12 cellular contexts compared by ENCODE assay signal in genomic region chr16:66926171-66926570, GRCh38. TPM values are rescaled to one million over a fixed set of nuclear protein-coding genes. Genes with fewer than 3 reads are reported as not detected.
A peak's percentile ranks its signal among the peaks of the same experiment; 100 is the strongest.
DNase-seq lines count a peak whose midpoint lies in the region; ATAC-seq and TF ChIP-seq lines count a peak whose summit lies in the region.
"Had no signal": no experiment of that assay in that cellular context is flagged by ENCODE, and none has a peak within 500 bp of the region (broad histone marks: within the 10 kb centered on the region; RNA-seq: fewer than 3 reads in every experiment).

No MANE protein-coding gene starts in this region.

- peak; percentile 47 for DNase-seq in HK-2 (ENCODE audit: unreplicated experiment)
- no peak for DNase-seq in breast epithelium (ENCODE audit: low spot score in 2 of 2)
- DNase-seq in substantia nigra (lab: John Stamatoyannopoulos, UW), result peak in 29 of 49 donors; percentile 10 to 76 (median 40)
- DNase-seq in activated CD4-positive, alpha-beta T cell treated with anti-CD3 and anti-CD28 coated beads, Interleukin-2, amount 50 U/mL, for 1 hour, result no peak
- no peak for DNase-seq in T-helper 9 cell
- no peak for DNase-seq in activated CD4-positive, alpha-beta T cell treated with anti-CD3 and anti-CD28 coated beads for 1 hour
- DNase-seq: activated CD4-positive, alpha-beta T cell treated with anti-CD3 and anti-CD28 coated beads, Interleukin-2, amount 10 ng/mL, durations not matched to agents 7 days and 5 days; NCI-H1092 treated with DMSO at 0.1 percent for 48 hours; right lobe of liver had no signal

- H3K27ac ChIP-seq in breast epithelium (peak overlapping the region; percentile 17 to 74), layer of hippocampus (ENCODE audit: low read depth, low read length) (peak overlapping the region; percentile 71), substantia nigra (ENCODE audit: low read depth, low read length, poor library complexity, severe bottlenecking) (peak overlapping the region; percentile 14)
- H3K27ac ChIP-seq: right lobe of liver had no signal

- no peak for ATAC-seq in HG03039 (IDR thresholded peaks at IDR 0.05; ENCODE audit: unreplicated experiment)

- peaks cover 0 to 6% of the 10 kb centered on the region in 2 donors for H3K4me1 ChIP-seq in breast epithelium

- peak overlapping the region in 1 of 3 donors; percentile 1 for H3K4me3 ChIP-seq in breast epithelium

- H3K36me3 ChIP-seq in breast epithelium, result no peaks in the 10 kb centered on the region
- H3K36me3 ChIP-seq: brain microvascular endothelial cell, right lobe of liver had no signal

- no peak for TF ChIP-seq POLR2A in breast epithelium (IDR thresholded peaks at IDR 0.05)

- no peak for TF ChIP-seq CTCF in breast epithelium (IDR thresholded peaks at IDR 0.05)

- peaks cover 0 to 4% of the 10 kb centered on the region in 2 donors for H3K27me3 ChIP-seq in breast epithelium
- peaks cover 10% of the 10 kb centered on the region for H3K27me3 ChIP-seq in layer of hippocampus (ENCODE audit: control insufficient read depth, insufficient read depth, low read length)
- H3K27me3 ChIP-seq: right lobe of liver had no signal

- intact Hi-C loops in breast epithelium (cut with DNase I; ENCODE audit: low total_unique reads), result no loop called here

- H3K9me3 ChIP-seq in breast epithelium, result no peaks in the 10 kb centered on the region
- H3K9me3 ChIP-seq: right lobe of liver had no signal

RNA-seq across cellular contexts. Expression of gene RRAD, which starts 0.8 kb away (rescaled TPM):
- 10 to 100 TPM in 1 of 3 donors, 1 to 10 TPM in 2; 7.7 to 11.1 (median 8.0) TPM for total RNA-seq in breast epithelium

RNA-seq across cellular contexts. Expression of gene CDH16, which starts 7.5 kb away (rescaled TPM):
- total RNA-seq in breast epithelium, result not detected
- total RNA-seq: activated CD4-positive, alpha-beta T cell treated with anti-CD3 and anti-CD28 coated beads, Interleukin-2, amount 10 ng/mL, durations not matched to agents 7 days and 5 days had no signal

RNA-seq across cellular contexts. Expression of gene CIAO2B, which starts 8.0 kb away (rescaled TPM):
- 10 to 100 TPM; 45.7 to 77.3 (median 65.4) TPM for total RNA-seq in breast epithelium

RNA-seq across cellular contexts. Expression of gene CES2, which starts 9.1 kb away (rescaled TPM):
- 10 to 100 TPM; 25.9 to 33.1 (median 31.9) TPM for total RNA-seq in breast epithelium

RNA-seq across cellular contexts. Expression of gene CES3, which starts 34.9 kb away (rescaled TPM):
- total RNA-seq in breast epithelium, result 1 to 10 TPM in 2 of 3 donors, under 1 TPM in 1; 0.29 to 5.9 (median 2.1) TPM

Comparison
In these comparisons a context has a peak if more than half of its experiments do, and no peak if none do; other contexts are left out.
1. DNase-seq: peak in HK-2 (single experiment) and substantia nigra (29 of 49); none in breast epithelium (0 of 2), activated CD4-positive, alpha-beta T cell treated with anti-CD3 and anti-CD28 coated beads, Interleukin-2, amount 50 U/mL, for 1 hour (single experiment), T-helper 9 cell (single experiment) and activated CD4-positive, alpha-beta T cell treated with anti-CD3 and anti-CD28 coated beads for 1 hour (single experiment).
2. H3K27ac ChIP-seq: peak in every context shown above with its lines; median percentile 71 in layer of hippocampus; 46 in breast epithelium; 14 in substantia nigra.